Comparison of ENCODE assay signal across 10 cellular contexts in genomic region chr4:182642831-182643230, GRCh38.
DNase-seq lines count a peak whose midpoint lies in the region; ATAC-seq and TF ChIP-seq lines count a peak whose summit lies in the region.
"Had no signal": no experiment of that assay in that cellular context is flagged by ENCODE, and none has a peak within 500 bp of the region (broad histone marks: within the 10 kb centered on the region; RNA-seq: fewer than 3 reads in every experiment).

No MANE protein-coding gene starts in this region.

- peak; percentile 77 for DNase-seq in OCI-M1 (lab: John Stamatoyannopoulos, UW)
- DNase-seq in kidney glomerular epithelial cell (lab: John Stamatoyannopoulos, UW) = peak; percentile 15
- no peak for DNase-seq in stimulated activated CD4-positive, alpha-beta T cell treated with anti-CD3 and anti-CD28 coated beads, Interleukin-4, amount 100 ng/mL, for 4 hours
- DNase-seq in activated naive CD4-positive, alpha-beta T cell treated with Interleukin-2 at 50 U/mL for 16 hours = no peak
- no peak for DNase-seq in NCI-H1092 (lab: John Stamatoyannopoulos, UW)
- DNase-seq: activated CD4-positive, alpha-beta T cell treated with anti-CD3 and anti-CD28 coated beads, Interleukin-2, amount 10 ng/mL, durations not matched to agents 24 days and 14 days; stimulated activated CD4-positive, alpha-beta T cell treated with anti-CD3 and anti-CD28 coated beads, Interleukin-4, amount 100 ng/mL, for 24 hours had no signal

- peak; percentile 55 for ATAC-seq in HG02642 (IDR thresholded peaks at IDR 0.05; ENCODE audit: poor library complexity, unreplicated experiment)
- no peak for ATAC-seq in HG03521 (IDR thresholded peaks at IDR 0.05; ENCODE audit: unreplicated experiment)

- TF ChIP-seq CTCF in GM12872 (IDR thresholded peaks at IDR 0.05; ENCODE audit: insufficient read depth, low read depth, low read length) = peak; percentile 16; the same call in 1 of the 3 replicates

Comparison
In these comparisons a context has a peak if more than half of its experiments do, and no peak if none do; other contexts are left out.
1. DNase-seq: peak in OCI-M1 (single experiment) and kidney glomerular epithelial cell (single experiment); none in stimulated activated CD4-positive, alpha-beta T cell treated with anti-CD3 and anti-CD28 coated beads, Interleukin-4, amount 100 ng/mL, for 4 hours (0 of 2), activated naive CD4-positive, alpha-beta T cell treated with Interleukin-2 at 50 U/mL for 16 hours (single experiment) and NCI-H1092 (single experiment).